In genomic region chr18:51028201-51028805, GRCh38 we compare ENCODE assay signal across 7 cellular contexts. TPM values are rescaled to one million over a fixed set of nuclear protein-coding genes. Genes with fewer than 3 reads are reported as not detected.
A peak's percentile ranks its signal among the peaks of the same experiment; 100 is the strongest.
DNase-seq lines count a peak whose midpoint lies in the region; TF ChIP-seq lines count a peak whose summit lies in the region.

No MANE protein-coding gene starts in this region.

- H3K4me2 ChIP-seq in mesendoderm (ENCODE audit: low read length): no peak overlapping the region

- no peak overlapping the region for H4K5ac ChIP-seq in mesendoderm (ENCODE audit: low read length)

- H3K9me3 Mint-ChIP-seq in HFFc6: no peaks in the 10 kb centered on the region

- peaks cover 9% of the 10 kb centered on the region for H3K36me3 Mint-ChIP-seq in HFFc6 (ENCODE audit: low read depth)

- peak overlapping the region; percentile 99 for H3K4me3 Mint-ChIP-seq in HFFc6

- H3K27ac Mint-ChIP-seq in HFFc6: peak overlapping the region; percentile 100

- H3K79me2 ChIP-seq in mesendoderm (ENCODE audit: control insufficient read depth, insufficient read depth, low read length): peaks cover 19% of the 10 kb centered on the region

- H3K23ac ChIP-seq in mesendoderm (ENCODE audit: low read length): no peak overlapping the region

- H3K9me3 ChIP-seq in WERI-Rb-1 (ENCODE audit: severe bottlenecking) (peaks cover 3% of the 10 kb centered on the region), esophagus squamous epithelium (no peaks in the 10 kb centered on the region)

- no peak overlapping the region for H2AK5ac ChIP-seq in mesendoderm (ENCODE audit: low read length)

- intact Hi-C loops in esophagus squamous epithelium (cut with DNase I): loop anchor here (10.0 kb wide), 1 partner anchor 64 kb away; the partner anchor contains the start of gene ELAC1

- DNase-seq in GM06990 (ENCODE audit: extremely low read depth, insufficient read length) (peak; percentile 13), HFFc6 (peak; percentile 28), WERI-Rb-1 (peak; percentile 30), mesendoderm (peak; percentile 55), NCI-H2029 treated with DMSO at 0.1 percent for 48 hours (lab: John Stamatoyannopoulos, UW) (no peak), esophagus squamous epithelium (lab: John Stamatoyannopoulos, UW) (no peak)
- no peak for DNase-seq in stimulated activated CD4-positive, alpha-beta T cell treated with anti-CD3 and anti-CD28 coated beads, Interleukin-4, amount 100 ng/mL, for 24 hours

- H3K4ac ChIP-seq in mesendoderm (ENCODE audit: low read depth, low read length): no peak overlapping the region

- no peak overlapping the region for H3K18ac ChIP-seq in mesendoderm (ENCODE audit: low read length)

- H3K56ac ChIP-seq in mesendoderm (ENCODE audit: low read length): peak overlapping the region; percentile 0

- H3K4me3 ChIP-seq in GM06990 (replicated peaks; ENCODE audit: low read depth, low read length): 0 out of 2 replicates have a peak overlapping the region, but pooled peaks have one; percentile 23
- no peak overlapping the region for H3K4me3 ChIP-seq in WERI-Rb-1 (ENCODE audit: low read depth, low read length)
- H3K4me3 ChIP-seq in mesendoderm (ENCODE audit: low read length): no peak overlapping the region
- H3K4me3 ChIP-seq in esophagus squamous epithelium: no peak overlapping the region

- TF ChIP-seq CTCF in GM06990 (IDR thresholded peaks at IDR 0.05; ENCODE audit: insufficient read depth, low read length, poor library complexity, severe bottlenecking) (peak; percentile 28), HFFc6 (IDR thresholded peaks at IDR 0.05) (no peak), WERI-Rb-1 (IDR thresholded peaks at IDR 0.05; ENCODE audit: low read depth, low read length) (peak; percentile 11; the same call in 1 of the 2 replicates), esophagus squamous epithelium (IDR thresholded peaks at IDR 0.05) (no peak)

- H2BK5ac ChIP-seq in mesendoderm (ENCODE audit: low read length): no peak overlapping the region

- H3K27me3 ChIP-seq in GM06990 (replicated peaks; ENCODE audit: control insufficient read depth, insufficient read depth, low read length) (no peaks in the 10 kb centered on the region), WERI-Rb-1 (ENCODE audit: insufficient read depth, low read depth, severe bottlenecking) (no peaks in the 10 kb centered on the region), mesendoderm (ENCODE audit: insufficient read depth, low read length, poor library complexity) (no peaks in the 10 kb centered on the region), esophagus squamous epithelium (no peaks in the 10 kb centered on the region)

- no peak overlapping the region for H2BK15ac ChIP-seq in mesendoderm (replicated peaks; ENCODE audit: low read depth)

- H3K9ac ChIP-seq in mesendoderm (ENCODE audit: low read length): no peak overlapping the region

- H3K36me3 ChIP-seq in GM06990 (ENCODE audit: control insufficient read depth, insufficient read depth, low read length) (peaks cover 3% of the 10 kb centered on the region; the same call in 1 of the 2 replicates), WERI-Rb-1 (peaks cover 9% of the 10 kb centered on the region), mesendoderm (ENCODE audit: control insufficient read depth, insufficient read depth, low read length) (no peaks in the 10 kb centered on the region), esophagus squamous epithelium (peaks cover 0 to 25% (median 0%) of the 10 kb centered on the region in 3 donors)

- TF ChIP-seq POLR2A in esophagus squamous epithelium (IDR thresholded peaks at IDR 0.05): no peak

- H3K4me1 Mint-ChIP-seq in HFFc6 (ENCODE audit: low read depth): peaks cover 39% of the 10 kb centered on the region

- H3K79me1 ChIP-seq in mesendoderm (ENCODE audit: low read length): no peaks in the 10 kb centered on the region

- H3K4me1 ChIP-seq in mesendoderm (ENCODE audit: control insufficient read depth, low read depth, low read length) (peaks cover 5% of the 10 kb centered on the region), esophagus squamous epithelium (peaks cover 16 to 48% (median 18%) of the 10 kb centered on the region in 3 donors)

- no peak overlapping the region for H2BK120ac ChIP-seq in mesendoderm (ENCODE audit: low read depth, low read length)

- H3K27ac ChIP-seq in WERI-Rb-1 (no peak overlapping the region), mesendoderm (ENCODE audit: low read depth, low read length) (no peak overlapping the region), esophagus squamous epithelium (no peak overlapping the region)

- no peak overlapping the region for H4K8ac ChIP-seq in mesendoderm (ENCODE audit: low read depth, low read length)

- no peaks in the 10 kb centered on the region; the same call in 1 of the 2 replicates for H3K27me3 Mint-ChIP-seq in HFFc6 (ENCODE audit: insufficient read depth)

- WGBS in mesendoderm (ENCODE audit: extremely low coverage, insufficient coverage, low lambda C conversion rate): no CpG with 5 or more reads among the region's 4 CpGs
- 77 to 86% methylated on average over 4 of the region's 4 CpGs for WGBS in esophagus squamous epithelium, 2 donors

RNA-seq across cellular contexts. Expression of gene SMAD4, which starts 1.7 kb away (rescaled TPM):
- 10 to 100 TPM; 77.2 to 97.9 (median 84.0) TPM for total RNA-seq in HFFc6 (2021; fragmentation: NEBNext Ultra II Directional; extraction: Animal tissue kit (Norgen Biotek cat#: 25700))
- 46.6 TPM for polyA plus RNA-seq in mesendoderm (2013, experiment 1 of 2)
- 45.3 TPM for polyA plus RNA-seq in mesendoderm (2013, experiment 2 of 2)
- total RNA-seq in esophagus squamous epithelium: 10 to 100 TPM; 32.9 to 84.5 (median 49.3) TPM

Comparison
In these comparisons a context has a peak if more than half of its experiments do, and no peak if none do; other contexts are left out.
1. DNase-seq: peak in GM06990 (single experiment), HFFc6 (single experiment), WERI-Rb-1 (single experiment) and mesendoderm (single experiment); none in NCI-H2029 treated with DMSO at 0.1 percent for 48 hours (single experiment), stimulated activated CD4-positive, alpha-beta T cell treated with anti-CD3 and anti-CD28 coated beads, Interleukin-4, amount 100 ng/mL, for 24 hours (single experiment) and esophagus squamous epithelium (single experiment).
2. CTCF ChIP-seq: peak in GM06990 (single experiment) and WERI-Rb-1 (single experiment); none in HFFc6 (single experiment) and esophagus squamous epithelium (0 of 6).